ENCODE assay signal across 26 cellular contexts in the genomic region with DNA sequence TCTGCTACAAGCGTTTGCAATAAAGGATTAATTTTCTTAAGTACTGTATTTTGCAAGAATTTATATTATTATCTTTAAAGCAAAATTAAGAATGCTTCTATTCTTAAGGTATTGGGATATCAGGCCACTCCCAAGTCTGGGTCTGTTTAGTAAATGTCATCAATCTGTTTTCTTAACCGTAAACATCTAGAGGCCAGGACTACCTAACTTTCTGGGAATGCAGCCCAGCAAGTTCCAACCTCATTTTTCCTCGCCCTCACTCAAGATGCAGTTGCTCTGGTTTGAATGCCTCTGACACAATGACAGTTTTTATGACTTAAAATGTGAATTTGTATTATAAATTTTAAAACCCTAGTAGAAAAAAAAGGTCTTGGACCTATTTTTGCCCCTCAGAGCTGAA.
DNase-seq lines count a peak whose midpoint lies in the region; ATAC-seq and TF ChIP-seq lines count a peak whose summit lies in the region.
"Had no signal": no experiment of that assay in that cellular context is flagged by ENCODE, and none has a peak within 500 bp of the region (broad histone marks: within the 10 kb centered on the region; RNA-seq: fewer than 3 reads in every experiment).

No MANE protein-coding gene starts in this region.

- DNase-seq in IMR-90: peak; percentile 22
- peak; percentile 78 for DNase-seq in epithelial cell of esophagus (ENCODE audit: low read depth)
- no peak for DNase-seq in hepatocyte (ENCODE audit: low spot score)
- DNase-seq in smooth muscle cell (lab: John Stamatoyannopoulos, UW; ENCODE audit: unreplicated experiment): no peak
- DNase-seq in NCI-H1105 treated with DMSO at 0.1 percent for 48 hours (lab: John Stamatoyannopoulos, UW): no peak
- no peak for DNase-seq in WERI-Rb-1
- DNase-seq in activated CD8-positive, alpha-beta T cell treated with anti-CD3 and anti-CD28 coated beads for 36 hours: no peak
- DNase-seq: AML-193; C1 segment of cervical spinal cord; Caco-2; CD8-positive, alpha-beta T cell; DMS 273 treated with DMSO at 0.1 percent for 48 hours; DMS79; HCEC 1CT; NCI-H1048; NCI-H1436; NCI-H187; NCI-H2081 treated with DMSO at 0.1 percent for 48 hours; NCI-H2171; NCI-H524; NCI-H774; SJCRH30 had no signal

- H2BK15ac ChIP-seq in IMR-90 (ENCODE audit: low read depth, low read length): no peak overlapping the region

- TF ChIP-seq CTCF in IMR-90 (conservative IDR thresholded peaks at IDR 0.05; ENCODE audit: low read depth, low read length): no peak
- no peak for TF ChIP-seq CTCF in epithelial cell of esophagus (IDR thresholded peaks at IDR 0.05; ENCODE audit: insufficient read depth, low read depth, low read length, missing control alignments)
- TF ChIP-seq CTCF in hepatocyte (IDR thresholded peaks at IDR 0.05; ENCODE audit: poor library complexity): no peak
- no peak for TF ChIP-seq CTCF in smooth muscle cell (IDR thresholded peaks at IDR 0.05; ENCODE audit: borderline replicate concordance, insufficient read depth, poor library complexity, severe bottlenecking)
- TF ChIP-seq CTCF in WERI-Rb-1 (IDR thresholded peaks at IDR 0.05; ENCODE audit: low read depth, low read length): no peak
- TF ChIP-seq CTCF in activated CD8-positive, alpha-beta T cell treated with anti-CD3 and anti-CD28 coated beads for 36 hours (IDR thresholded peaks at IDR 0.05): no peak

- no peak overlapping the region for H2AK5ac ChIP-seq in IMR-90 (ENCODE audit: low read depth, low read length)

- H3K4ac ChIP-seq in IMR-90 (ENCODE audit: low read depth, low read length): no peak overlapping the region

- ATAC-seq in IMR-90 (ENCODE audit: low read depth): no peak
- no peak for ATAC-seq in activated CD8-positive, alpha-beta T cell treated with anti-CD3 and anti-CD28 coated beads for 36 hours
- ATAC-seq: A549; CD8-positive, alpha-beta T cell; Right ventricle myocardium inferior; SK-N-SH treated with all-trans-retinoic acid at 6 μM for 48 hours had no signal

- H3K23ac ChIP-seq in IMR-90 (ENCODE audit: low read depth, low read length): no peak overlapping the region

- H2BK5ac ChIP-seq in IMR-90 (ENCODE audit: low read depth, low read length, poor library complexity, severe bottlenecking): no peak overlapping the region

- no CpG with 5 or more reads among the region's 3 CpGs for WGBS in IMR-90 (ENCODE audit: extremely low coverage in 2 of 2, insufficient read length in 1 of 2), 2 experiments
- 84% methylated on average over 3 of the region's 3 CpGs for WGBS in hepatocyte (ENCODE audit: low lambda C conversion rate, missing lambda C conversion rate)
- WGBS in smooth muscle cell (ENCODE audit: low lambda C conversion rate): 73% methylated on average over 3 of the region's 3 CpGs

- no peaks in the 10 kb centered on the region for H3K36me3 ChIP-seq in IMR-90 (ENCODE audit: control insufficient read depth, insufficient read depth, low read length)
- no peaks in the 10 kb centered on the region for H3K36me3 ChIP-seq in hepatocyte (replicated peaks; ENCODE audit: insufficient read depth, low read depth)
- no peaks in the 10 kb centered on the region for H3K36me3 ChIP-seq in smooth muscle cell (ENCODE audit: low read depth)
- H3K36me3 ChIP-seq in WERI-Rb-1: no peaks in the 10 kb centered on the region
- H3K36me3 ChIP-seq: SJCRH30 had no signal

- H2AFZ ChIP-seq in IMR-90 (replicated peaks; ENCODE audit: low read length, poor library complexity) (no peak overlapping the region), hepatocyte (no peak overlapping the region), smooth muscle cell (ENCODE audit: low read depth) (no peak overlapping the region)

- no TSS peak for BruUV-seq in IMR-90 (replicated peaks; lab: Mats Ljungman, UMichigan)

- POLR2A ChIA-PET in IMR-90 (lab: Charles Lee; ENCODE audit: unreplicated experiment): no interaction called here
- POLR2A ChIA-PET in activated CD8-positive, alpha-beta T cell treated with anti-CD3 and anti-CD28 coated beads for 36 hours (lab: Charles Lee): no interaction called here

- H3K56ac ChIP-seq in IMR-90 (ENCODE audit: extremely low read depth, insufficient read depth, low read length): no peak overlapping the region

- H3K9ac ChIP-seq in IMR-90 (ENCODE audit: low read depth, low read length): no peak overlapping the region
- no peak overlapping the region for H3K9ac ChIP-seq in smooth muscle cell (ENCODE audit: low read depth)

- H3K4me1 Mint-ChIP-seq in activated CD8-positive, alpha-beta T cell treated with anti-CD3 and anti-CD28 coated beads for 36 hours (ENCODE audit: low read depth): no peaks in the 10 kb centered on the region

- H3K27me3 Mint-ChIP-seq in activated CD8-positive, alpha-beta T cell treated with anti-CD3 and anti-CD28 coated beads for 36 hours: no peaks in the 10 kb centered on the region

- in situ Hi-C loops in IMR-90 (cut with MboI; ENCODE audit: low sequenced_read_pairs): no loop called here

- H4K8ac ChIP-seq in IMR-90 (ENCODE audit: low read depth in 2 of 2, low read length in 2 of 2): no peak overlapping the region

- H3K9me3 Mint-ChIP-seq in activated CD8-positive, alpha-beta T cell treated with anti-CD3 and anti-CD28 coated beads for 36 hours: no peaks in the 10 kb centered on the region

- H3F3A ChIP-seq in smooth muscle cell (ENCODE audit: low read depth): no peaks in the 10 kb centered on the region

- no peak overlapping the region for H2AK9ac ChIP-seq in IMR-90 (replicated peaks; ENCODE audit: low read depth, low read length, poor library complexity)

- H3K4me3 ChIP-seq in IMR-90 (ENCODE audit: insufficient read depth, low read depth, low read length) (no peak overlapping the region), epithelial cell of esophagus (ENCODE audit: low read length) (no peak overlapping the region), hepatocyte (no peak overlapping the region), smooth muscle cell (no peak overlapping the region), WERI-Rb-1 (ENCODE audit: low read depth, low read length) (no peak overlapping the region)
- H3K4me3 ChIP-seq: A549, SJCRH30 had no signal

- no peak overlapping the region for H2BK20ac ChIP-seq in IMR-90 (ENCODE audit: low read depth, low read length)

- no peaks in the 10 kb centered on the region for H3K9me2 ChIP-seq in hepatocyte (replicated peaks; ENCODE audit: insufficient read depth)

- H3K36me3 Mint-ChIP-seq in activated CD8-positive, alpha-beta T cell treated with anti-CD3 and anti-CD28 coated beads for 36 hours (ENCODE audit: low read depth): no peaks in the 10 kb centered on the region
- H3K36me3 Mint-ChIP-seq: CD8-positive, alpha-beta T cell had no signal

- no peak for TF ChIP-seq POLR2A in IMR-90 (IDR thresholded peaks at IDR 0.05; ENCODE audit: low read depth, low read length)

- H3K27ac Mint-ChIP-seq in activated CD8-positive, alpha-beta T cell treated with anti-CD3 and anti-CD28 coated beads for 36 hours: no peak overlapping the region
- H3K27ac Mint-ChIP-seq: CD8-positive, alpha-beta T cell had no signal

- H3K27me3 ChIP-seq in IMR-90 (ENCODE audit: control insufficient read depth, insufficient read depth, low read length) (no peaks in the 10 kb centered on the region), hepatocyte (no peaks in the 10 kb centered on the region), smooth muscle cell (ENCODE audit: low read depth) (no peaks in the 10 kb centered on the region), WERI-Rb-1 (ENCODE audit: insufficient read depth, low read depth, severe bottlenecking) (peaks cover 17% of the 10 kb centered on the region)
- H3K27me3 ChIP-seq: SJCRH30 had no signal

- H4K5ac ChIP-seq in IMR-90 (ENCODE audit: low read depth, low read length): no peak overlapping the region

- H3K27ac ChIP-seq in IMR-90 (ENCODE audit: insufficient read depth, low read length): no peak overlapping the region
- peak overlapping the region; percentile 67 for H3K27ac ChIP-seq in hepatocyte
- peak overlapping the region; percentile 85 for H3K27ac ChIP-seq in smooth muscle cell (ENCODE audit: low read depth)
- H3K27ac ChIP-seq in WERI-Rb-1: no peak overlapping the region
- H3K27ac ChIP-seq: A549, HL-60, SJCRH30 had no signal

- H3K9me3 ChIP-seq in IMR-90 (ENCODE audit: control insufficient read depth, insufficient read depth, low read length): no peaks in the 10 kb centered on the region
- no peaks in the 10 kb centered on the region for H3K9me3 ChIP-seq in hepatocyte (ENCODE audit: low read depth)
- H3K9me3 ChIP-seq in smooth muscle cell (replicated peaks; ENCODE audit: low read depth): no peaks in the 10 kb centered on the region
- H3K9me3 ChIP-seq in WERI-Rb-1 (ENCODE audit: severe bottlenecking): no peaks in the 10 kb centered on the region
- H3K9me3 ChIP-seq: A549, SJCRH30 had no signal

- H3K4me2 ChIP-seq in IMR-90 (ENCODE audit: low read depth, low read length) (no peak overlapping the region), hepatocyte (no peak overlapping the region), smooth muscle cell (peak overlapping the region; percentile 1)
- H3K4me2 ChIP-seq: A549 had no signal

- H3K79me1 ChIP-seq in IMR-90 (ENCODE audit: low read depth in 1 of 2, low read length in 2 of 2): no peaks in the 10 kb centered on the region

- no peaks in the 10 kb centered on the region for H3K79me2 ChIP-seq in hepatocyte
- H3K79me2 ChIP-seq in smooth muscle cell (ENCODE audit: low read depth): no peaks in the 10 kb centered on the region

- no peak overlapping the region for H3K18ac ChIP-seq in IMR-90 (ENCODE audit: low read depth, low read length)

- no peaks in the 10 kb centered on the region for H3K9me1 ChIP-seq in IMR-90 (ENCODE audit: insufficient read depth, low read length)

- intact Hi-C loops in IMR-90 (cut with micrococcal nuclease): no loop called here
- intact Hi-C loops in activated CD8-positive, alpha-beta T cell treated with anti-CD3 and anti-CD28 coated beads for 36 hours (cut with micrococcal nuclease): no loop called here

- dilution Hi-C loops in IMR-90 (cut with HindIII; ENCODE audit: low sequenced_read_pairs, unreplicated experiment): no loop called here

- no peak for TF ChIP-seq RAD21 in IMR-90 (IDR thresholded peaks at IDR 0.05; ENCODE audit: low read length)

- H3K4me1 ChIP-seq in IMR-90 (ENCODE audit: control insufficient read depth, insufficient read depth, low read length) (no peaks in the 10 kb centered on the region), hepatocyte (ENCODE audit: insufficient read depth) (no peaks in the 10 kb centered on the region), smooth muscle cell (ENCODE audit: low read depth) (no peaks in the 10 kb centered on the region)
- H3K4me1 ChIP-seq: A549, Caco-2, SJCRH30 had no signal

- no peaks in the 10 kb centered on the region for H4K20me1 ChIP-seq in IMR-90 (ENCODE audit: insufficient read depth, low read length)
- H4K20me1 ChIP-seq in hepatocyte (ENCODE audit: insufficient read depth, poor library complexity, severe bottlenecking): no peaks in the 10 kb centered on the region
- H4K20me1 ChIP-seq in smooth muscle cell (ENCODE audit: low read depth): no peaks in the 10 kb centered on the region

- H3K14ac ChIP-seq in IMR-90 (replicated peaks; ENCODE audit: low read depth, low read length): no peak overlapping the region

- CTCF ChIA-PET in IMR-90 (lab: Yijun Ruan, JAX): no interaction called here
- CTCF ChIA-PET in activated CD8-positive, alpha-beta T cell treated with anti-CD3 and anti-CD28 coated beads for 36 hours (lab: Charles Lee): no interaction called here

- no peak overlapping the region for H2BK120ac ChIP-seq in IMR-90 (ENCODE audit: low read depth, low read length)

- H4K91ac ChIP-seq in IMR-90 (ENCODE audit: insufficient read depth, low read depth, low read length): no peak overlapping the region

- H3K4me3 Mint-ChIP-seq in activated CD8-positive, alpha-beta T cell treated with anti-CD3 and anti-CD28 coated beads for 36 hours: no peak overlapping the region
- H3K4me3 Mint-ChIP-seq: CD8-positive, alpha-beta T cell had no signal

Comparison
In these comparisons a context has a peak if more than half of its experiments do, and no peak if none do; other contexts are left out.
1. DNase-seq: peak in IMR-90 (single experiment) and epithelial cell of esophagus (single experiment); none in hepatocyte (single experiment), smooth muscle cell (single experiment), NCI-H1105 treated with DMSO at 0.1 percent for 48 hours (single experiment), WERI-Rb-1 (single experiment) and activated CD8-positive, alpha-beta T cell treated with anti-CD3 and anti-CD28 coated beads for 36 hours (single experiment).
2. H3K27ac ChIP-seq: peak in hepatocyte (single experiment) and smooth muscle cell (single experiment); none in IMR-90 (single experiment) and WERI-Rb-1 (single experiment).